ENCODE assay signal across 8 cellular contexts in genomic region chr3:170780471-170780870, GRCh38.
"Had no signal": no experiment of that assay in that cellular context is flagged by ENCODE, and none has a peak within 500 bp of the region (broad histone marks: within the 10 kb centered on the region; RNA-seq: fewer than 3 reads in every experiment).

No MANE protein-coding gene starts in this region.

- H3K36me3 ChIP-seq: HAP-1 had no signal

- DNase-seq: GOT3, H7, HFFc6, KG1 had no signal

- H3K9me3 ChIP-seq: HAP-1 had no signal

- FAIRE-seq: HTR-8/SVneo had no signal

- ATAC-seq: HCT116 had no signal

- H3K4me1 ChIP-seq: HAP-1 had no signal

- H3K27ac ChIP-seq: GM23248 had no signal

- H3K4me3 ChIP-seq: GM23248, HAP-1 had no signal

- H2AFZ ChIP-seq: GM23248 had no signal

- H3K9ac ChIP-seq: GM23248 had no signal
